16 cellular contexts compared by ENCODE assay signal in the genomic region with DNA sequence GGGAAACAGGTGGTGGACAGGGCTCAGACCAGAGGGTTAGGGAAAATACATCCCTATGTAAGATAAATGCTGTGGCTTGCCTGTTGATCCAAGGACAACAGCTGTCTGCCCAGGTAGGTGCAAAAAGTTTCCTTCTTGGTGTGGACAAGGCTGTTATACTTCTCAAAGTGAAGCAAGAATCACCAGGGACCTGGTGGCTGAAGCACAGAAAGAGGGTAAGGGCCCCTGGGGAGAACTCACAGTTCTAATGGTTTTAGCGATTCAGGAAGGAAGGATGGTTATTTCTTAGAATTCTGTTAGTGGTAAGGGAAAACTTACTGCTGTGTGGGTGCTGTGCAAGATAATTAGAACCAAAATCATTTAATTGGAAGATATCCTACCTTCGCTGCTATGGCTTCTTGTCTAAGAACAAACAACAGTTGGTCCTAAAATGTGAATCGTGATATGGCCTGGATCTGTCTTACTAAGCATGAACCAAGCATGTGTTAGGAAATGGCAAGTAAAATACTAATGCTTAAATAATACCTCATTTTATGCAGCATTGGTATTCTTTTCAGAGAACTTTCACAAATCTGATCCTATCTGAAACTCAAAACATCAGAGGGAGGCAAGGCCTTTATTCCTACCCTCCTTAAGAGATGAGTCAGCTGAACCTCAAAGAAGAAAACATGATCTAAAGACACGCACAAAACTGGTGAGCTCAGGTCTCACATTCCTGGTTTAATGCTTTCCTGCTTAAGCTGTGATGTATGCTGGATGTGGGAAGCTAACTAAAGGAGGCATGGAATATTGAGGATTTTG.
A peak's percentile ranks its signal among the peaks of the same experiment; 100 is the strongest.
DNase-seq lines count a peak whose midpoint lies in the region; ATAC-seq and TF ChIP-seq lines count a peak whose summit lies in the region.
"Had no signal": no experiment of that assay in that cellular context is flagged by ENCODE, and none has a peak within 500 bp of the region (broad histone marks: within the 10 kb centered on the region; RNA-seq: fewer than 3 reads in every experiment).

No MANE protein-coding gene starts in this region.

- H3K4me3 ChIP-seq in foreskin fibroblast (ENCODE audit: low read depth in 1 of 2, low read length in 2 of 2) = no peak overlapping the region
- H3K4me3 ChIP-seq: upper lobe of left lung had no signal

- H3K9me3 Mint-ChIP-seq in activated CD8-positive, alpha-beta T cell treated with anti-CD3 and anti-CD28 coated beads for 36 hours = no peaks in the 10 kb centered on the region

- POLR2A ChIA-PET in activated CD8-positive, alpha-beta T cell treated with anti-CD3 and anti-CD28 coated beads for 36 hours (lab: Charles Lee) = interaction anchor here (1.2 kb wide), 1 partner anchor 10 kb away, joined by 5 read pairs; no protein-coding TSS in a partner anchor

- CTCF ChIA-PET in activated CD8-positive, alpha-beta T cell treated with anti-CD3 and anti-CD28 coated beads for 36 hours (lab: Charles Lee) = no interaction called here

- H3K4me1 Mint-ChIP-seq in activated CD8-positive, alpha-beta T cell treated with anti-CD3 and anti-CD28 coated beads for 36 hours (ENCODE audit: low read depth) = peaks cover 19% of the 10 kb centered on the region

- no peak for TF ChIP-seq CTCF in activated CD8-positive, alpha-beta T cell treated with anti-CD3 and anti-CD28 coated beads for 36 hours (IDR thresholded peaks at IDR 0.05)
- TF ChIP-seq CTCF in foreskin fibroblast (IDR thresholded peaks at IDR 0.05; ENCODE audit: low read depth, low read length) = no peak

- ATAC-seq in activated CD8-positive, alpha-beta T cell treated with anti-CD3 and anti-CD28 coated beads for 36 hours = peak; percentile 69
- ATAC-seq in HG03378 (IDR thresholded peaks at IDR 0.05; ENCODE audit: unreplicated experiment) = no peak
- ATAC-seq: left cardiac atrium had no signal

- DNase-seq in A172 (ENCODE audit: low spot score) (peak; percentile 52), H4 (ENCODE audit: low spot score) (peak; percentile 71), foreskin fibroblast (peak; percentile 87 to 90), posterior cingulate gyrus (no peak), NCI-H2107 treated with DMSO at 0.1 percent for 48 hours (lab: John Stamatoyannopoulos, UW; ENCODE audit: unreplicated experiment) (no peak), middle frontal gyrus (ENCODE audit: extremely low spot score, low spot score) (no peak)
- no peak for DNase-seq in activated CD8-positive, alpha-beta T cell treated with anti-CD3 and anti-CD28 coated beads for 36 hours
- DNase-seq: anterior cingulate cortex, erythroblast, left cardiac atrium, NCI-H1436 treated with DMSO at 0.1 percent for 48 hours, upper lobe of left lung, WERI-Rb-1 had no signal

- intact Hi-C loops in activated CD8-positive, alpha-beta T cell treated with anti-CD3 and anti-CD28 coated beads for 36 hours (cut with micrococcal nuclease) = no loop called here
- intact Hi-C loops in posterior cingulate gyrus (cut with DNase I) = no loop called here

- H3K4me3 Mint-ChIP-seq in activated CD8-positive, alpha-beta T cell treated with anti-CD3 and anti-CD28 coated beads for 36 hours = peak overlapping the region; percentile 67
- H3K4me3 Mint-ChIP-seq: CD4-positive, CD25-positive, alpha-beta regulatory T cell had no signal

- no peaks in the 10 kb centered on the region for H3K36me3 Mint-ChIP-seq in activated CD8-positive, alpha-beta T cell treated with anti-CD3 and anti-CD28 coated beads for 36 hours (ENCODE audit: low read depth)
- H3K36me3 Mint-ChIP-seq: CD4-positive, CD25-positive, alpha-beta regulatory T cell had no signal

- peak overlapping the region; percentile 90 for H3K27ac Mint-ChIP-seq in activated CD8-positive, alpha-beta T cell treated with anti-CD3 and anti-CD28 coated beads for 36 hours
- H3K27ac Mint-ChIP-seq: CD4-positive, CD25-positive, alpha-beta regulatory T cell; progenitor cell of endocrine pancreas had no signal

- no peaks in the 10 kb centered on the region for H3K27me3 Mint-ChIP-seq in activated CD8-positive, alpha-beta T cell treated with anti-CD3 and anti-CD28 coated beads for 36 hours
- H3K27me3 Mint-ChIP-seq: CD4-positive, CD25-positive, alpha-beta regulatory T cell; progenitor cell of endocrine pancreas had no signal

Comparison
In these comparisons a context has a peak if more than half of its experiments do, and no peak if none do; other contexts are left out.
1. DNase-seq: peak in A172 (single experiment), H4 (single experiment) and foreskin fibroblast (2 of 2); none in activated CD8-positive, alpha-beta T cell treated with anti-CD3 and anti-CD28 coated beads for 36 hours (single experiment), posterior cingulate gyrus (0 of 10), NCI-H2107 treated with DMSO at 0.1 percent for 48 hours (single experiment) and middle frontal gyrus (single experiment).